ENCODE assay signal across 8 cellular contexts in the genomic region with DNA sequence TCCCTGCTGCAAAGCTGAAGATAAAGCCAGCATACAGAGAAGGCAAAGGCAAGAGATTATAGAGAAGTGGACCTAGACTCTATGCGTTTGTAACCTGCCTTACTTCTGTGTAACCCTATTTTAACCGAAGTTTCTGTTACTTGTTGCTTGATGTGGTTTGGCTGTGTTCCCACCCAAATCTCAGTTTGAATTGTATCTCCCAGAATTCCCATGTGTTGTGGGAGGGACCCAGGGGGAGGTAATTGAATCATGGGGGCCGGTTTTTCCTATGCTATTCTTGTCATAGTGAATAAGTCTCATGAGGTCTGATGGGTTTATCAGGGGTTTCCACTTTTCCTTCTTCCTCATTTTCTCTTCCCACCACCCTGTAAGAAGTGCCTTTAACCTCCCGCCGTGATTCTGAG. TPM values are rescaled to one million over a fixed set of nuclear protein-coding genes. Genes with fewer than 3 reads are reported as not detected.
DNase-seq lines count a peak whose midpoint lies in the region; ATAC-seq, FAIRE-seq and TF ChIP-seq lines count a peak whose summit lies in the region.
"Not testable (repeated sequence)": the region's sequence is repeated elsewhere in the genome, so short reads cannot be mapped to it uniquely, and the experiment has no call there.

No MANE protein-coding gene starts in this region.

- 0% methylated on average over 5 of the region's 5 CpGs for WGBS in K562 (ENCODE audit: insufficient coverage, low coverage, missing lambda C conversion rate)

- not testable (repeated sequence) for H3K27me3 Mint-ChIP-seq in activated CD4-positive, alpha-beta memory T cell treated with anti-CD3 and anti-CD28 coated beads for 36 hours; stimulated activated naive CD8-positive, alpha-beta T cell treated with anti-CD3 and anti-CD28 coated beads, Interleukin-15, amount 100 ng/mL, for 72 hours

- H4K20me1 ChIP-seq in BLaER1; K562 (replicated peaks; ENCODE audit: control insufficient read depth, insufficient read depth, low read length): not testable (repeated sequence)

- ATAC-seq in GM21786 (IDR thresholded peaks at IDR 0.05; ENCODE audit: unreplicated experiment): peak; percentile 58
- peak; percentile 59 for ATAC-seq in HG02852 (IDR thresholded peaks at IDR 0.05; ENCODE audit: unreplicated experiment)
- not testable (repeated sequence) for ATAC-seq in K562
- peak; percentile 31 for ATAC-seq in stimulated activated naive CD8-positive, alpha-beta T cell treated with anti-CD3 and anti-CD28 coated beads, Interleukin-15, amount 100 ng/mL, for 72 hours

- not testable (repeated sequence) for H3K79me2 ChIP-seq in K562 (ENCODE audit: control insufficient read depth, insufficient read depth, low read length)

- TF ChIP-seq POLR2A in K562 (conservative IDR thresholded peaks at IDR 0.05): not testable (repeated sequence)

- H3K9me3 ChIP-seq in BLaER1: peaks cover 11% of the 10 kb centered on the region
- not testable (repeated sequence) for H3K9me3 ChIP-seq in K562 (replicated peaks; ENCODE audit: control insufficient read depth, insufficient read depth, low read depth, low read length)

- in situ Hi-C loops in KBM-7 (cut with MboI; ENCODE audit: low pct_unique_long_range_greater_than_20kb, low sequenced_read_pairs); K562 (cut with MboI): not testable (repeated sequence)

- not testable (repeated sequence) for H3K36me3 Mint-ChIP-seq in activated CD4-positive, alpha-beta memory T cell treated with anti-CD3 and anti-CD28 coated beads for 36 hours

- not testable (repeated sequence) for H3K27ac Mint-ChIP-seq in activated CD4-positive, alpha-beta memory T cell treated with anti-CD3 and anti-CD28 coated beads for 36 hours
- peak overlapping the region in 1 of 2 donors; percentile 5 for H3K27ac Mint-ChIP-seq in stimulated activated naive CD8-positive, alpha-beta T cell treated with anti-CD3 and anti-CD28 coated beads, Interleukin-15, amount 100 ng/mL, for 72 hours

- not testable (repeated sequence) for BruUV-seq in K562 (replicated peaks; lab: Mats Ljungman, UMichigan)

- H3K27ac ChIP-seq in BLaER1; K562 (ENCODE audit: extremely low read depth, low read depth, low read length): not testable (repeated sequence)

- DNase-seq in GM18507 (ENCODE audit: extremely low spot score, insufficient read length, low read depth); K562 (ENCODE audit: extremely low read depth in 1 of 4, low spot score in 3 of 4); stimulated activated naive CD8-positive, alpha-beta T cell treated with anti-CD3 and anti-CD28 coated beads, Interleukin-15, amount 100 ng/mL, for 72 hours: not testable (repeated sequence)
- peak; percentile 7 for DNase-seq in KBM-7
- DNase-seq in activated CD4-positive, alpha-beta memory T cell treated with anti-CD3 and anti-CD28 coated beads for 36 hours: peak; percentile 26

- peaks cover 16% of the 10 kb centered on the region for H3K4me1 ChIP-seq in BLaER1
- H3K4me1 ChIP-seq in K562 (replicated peaks in 1 of 2; ENCODE audit: control insufficient read depth in 2 of 2, insufficient read depth in 2 of 2, low read length in 2 of 2): not testable (repeated sequence)

- not testable (repeated sequence) for H3K9me3 Mint-ChIP-seq in activated CD4-positive, alpha-beta memory T cell treated with anti-CD3 and anti-CD28 coated beads for 36 hours; stimulated activated naive CD8-positive, alpha-beta T cell treated with anti-CD3 and anti-CD28 coated beads, Interleukin-15, amount 100 ng/mL, for 72 hours

- not testable (repeated sequence) for H3K4me3 Mint-ChIP-seq in activated CD4-positive, alpha-beta memory T cell treated with anti-CD3 and anti-CD28 coated beads for 36 hours; stimulated activated naive CD8-positive, alpha-beta T cell treated with anti-CD3 and anti-CD28 coated beads, Interleukin-15, amount 100 ng/mL, for 72 hours

- H3K27me3 ChIP-seq in BLaER1; K562 (ENCODE audit: control insufficient read depth in 2 of 2, insufficient read depth in 2 of 2, low read length in 2 of 2): not testable (repeated sequence)

- TF ChIP-seq CTCF in K562 (IDR thresholded peaks at IDR 0.05 in 2 of 3, conservative IDR thresholded peaks at IDR 0.05 in 1 of 3; ENCODE audit: insufficient read depth in 2 of 3, low read depth in 1 of 3, low read length in 3 of 3): not testable (repeated sequence)

- intact Hi-C loops in activated CD4-positive, alpha-beta memory T cell treated with anti-CD3 and anti-CD28 coated beads for 36 hours (cut with micrococcal nuclease); K562 (cut with micrococcal nuclease): not testable (repeated sequence)

- not testable (repeated sequence) for H3K9me1 ChIP-seq in K562 (ENCODE audit: control insufficient read depth, insufficient read depth, low read length)

- not testable (repeated sequence) for TF ChIP-seq RAD21 in K562 (CRISPR knock-in tag; conservative IDR thresholded peaks at IDR 0.05 in 1 of 2, IDR thresholded peaks at IDR 0.05 in 1 of 2)

- peak; percentile 65 for FAIRE-seq in GM18507 (lab: Jason Lieb, UNC)
- peak; percentile 23 for FAIRE-seq in K562 (lab: Jason Lieb, UNC)

- not testable (repeated sequence) for H3K36me3 ChIP-seq in BLaER1; K562 (ENCODE audit: control insufficient read depth, insufficient read depth, low read length)

- H2AFZ ChIP-seq in K562 (ENCODE audit: low read depth, low read length): not testable (repeated sequence)

- POLR2A ChIA-PET in activated CD4-positive, alpha-beta memory T cell treated with anti-CD3 and anti-CD28 coated beads for 36 hours (lab: Charles Lee): not testable (repeated sequence)
- POLR2A ChIA-PET in K562 (lab: Yijun Ruan, JAX): interaction anchor here (1.8 kb wide), 1 partner anchor 11 kb away, joined by 5 read pairs; no protein-coding TSS in a partner anchor

- H3K4me3 ChIP-seq in BLaER1, K562: not testable (repeated sequence)

- peak overlapping the region; percentile 57 for H3K4me2 ChIP-seq in BLaER1
- H3K4me2 ChIP-seq in K562 (ENCODE audit: insufficient read depth, low read length): not testable (repeated sequence)

- CTCF ChIA-PET in activated CD4-positive, alpha-beta memory T cell treated with anti-CD3 and anti-CD28 coated beads for 36 hours (lab: Charles Lee): interaction anchor here (1.4 to 1.7 kb wide), 2 partner anchors 9 to 95 kb away, joined by 3 read pairs; no protein-coding TSS in a partner anchor
- CTCF ChIA-PET in K562 (lab: Yijun Ruan, JAX; ENCODE audit: low intra/inter-chr PET ratio): not testable (repeated sequence)

- not testable (repeated sequence) for TF ChIP-seq EP300 in K562 (IDR thresholded peaks at IDR 0.05; ENCODE audit: low read length)

- peaks cover 11% of the 10 kb centered on the region for H3K4me1 Mint-ChIP-seq in activated CD4-positive, alpha-beta memory T cell treated with anti-CD3 and anti-CD28 coated beads for 36 hours (ENCODE audit: low read depth)
- peaks cover 13% of the 10 kb centered on the region for H3K4me1 Mint-ChIP-seq in stimulated activated naive CD8-positive, alpha-beta T cell treated with anti-CD3 and anti-CD28 coated beads, Interleukin-15, amount 100 ng/mL, for 72 hours

- not testable (repeated sequence) for H3K9ac ChIP-seq in BLaER1; K562 (ENCODE audit: insufficient read depth in 1 of 2, low read depth in 2 of 2, low read length in 2 of 2)

RNA-seq across cellular contexts. Expression of gene KRAS, which starts 42.1 kb away (rescaled TPM):
- 10 to 100 TPM; 15.9 to 17.8 TPM for total RNA-seq in activated CD4-positive, alpha-beta memory T cell treated with anti-CD3 and anti-CD28 coated beads for 36 hours
- 3.7 and 16.4 TPM in 2 replicates for total RNA-seq in K562 (2011; cell fraction: chromatin; rRNA removed; ENCODE audit: low replicate concordance)
- 1.7 and 3.3 TPM in 2 replicates for total RNA-seq in K562 (2011; cell fraction: nucleolus; rRNA removed)
- total RNA-seq in K562 (2011; cell fraction: nucleoplasm; rRNA removed): 10.5 and 22.4 TPM in 2 replicates
- total RNA-seq in K562 (2014; rRNA removed) (7.2 and 8.1 TPM in 2 replicates), K562 (2014; rRNA removed; fragmentation: Illumina TruSeq; extraction: Trizol) (14.9 and 18.9 TPM in 2 replicates), K562 (2015; rRNA removed; fragmentation: Illumina TruSeq; extraction: Trizol) (12.2 and 12.7 TPM in 2 replicates), K562 (2021) (16.5 and 19.0 TPM in 2 replicates)
- polyA plus RNA-seq in K562 (2011; rRNA removed) (15.8 and 21.2 TPM in 2 replicates), K562 (2014; fragmentation: Illumina TruSeq; extraction: Trizol) (17.6 and 19.8 TPM in 2 replicates), K562 (2014; fragmentation: Nextera tagmentation; extraction: Ambion mirVana) (1 to 10 TPM; 7.4 to 8.4 TPM), K562 (2014; rRNA removed) (11.5 and 12.2 TPM in 2 replicates)
- polyA plus RNA-seq in K562 (2011; cell fraction: cytosol; rRNA removed): 5.2 and 11.1 TPM in 2 replicates
- 2.9 and 5.5 TPM in 2 replicates for polyA plus RNA-seq in K562 (2011; cell fraction: nucleus; rRNA removed)
- polyA plus RNA-seq in K562 (2012): 10.2 and 10.3 TPM in 2 replicates
- polyA minus RNA-seq in K562 (2011; rRNA and poly(A)+ RNA removed): 16.2 and 19.1 TPM in 2 replicates
- 8.9 and 11.5 TPM in 2 replicates for polyA minus RNA-seq in K562 (2011; cell fraction: cytosol; rRNA and poly(A)+ RNA removed)
- 6.1 and 9.4 TPM in 2 replicates for polyA minus RNA-seq in K562 (2011; cell fraction: nucleus; rRNA and poly(A)+ RNA removed)
